Comparison of ENCODE assay signal across 22 cellular contexts in the genomic region with DNA sequence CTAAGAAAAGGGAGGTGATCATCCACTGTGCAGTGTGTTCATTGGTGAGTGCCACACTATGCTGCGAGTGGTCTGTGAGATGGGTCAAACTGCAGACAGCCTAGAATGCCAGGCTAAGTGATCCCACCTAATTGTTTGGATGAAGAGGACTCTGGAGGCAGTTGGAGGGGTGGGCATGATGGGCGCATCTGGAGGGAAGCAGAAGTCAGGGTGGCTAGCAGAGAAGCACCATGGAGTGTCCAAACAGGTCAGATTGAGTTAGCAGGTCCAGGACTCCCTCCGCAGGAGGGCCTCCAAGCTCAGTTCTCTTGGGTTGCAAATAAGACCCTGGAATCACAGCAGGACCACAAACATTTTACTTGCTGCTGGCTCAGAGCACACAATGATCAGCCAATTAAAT. TPM values are rescaled to one million over a fixed set of nuclear protein-coding genes. Genes with fewer than 3 reads are reported as not detected.
A peak's percentile ranks its signal among the peaks of the same experiment; 100 is the strongest.
DNase-seq lines count a peak whose midpoint lies in the region; ATAC-seq, FAIRE-seq and TF ChIP-seq lines count a peak whose summit lies in the region.
"Had no signal": no experiment of that assay in that cellular context is flagged by ENCODE, and none has a peak within 500 bp of the region (broad histone marks: within the 10 kb centered on the region; RNA-seq: fewer than 3 reads in every experiment).

No MANE protein-coding gene starts in this region.

- no peak overlapping the region for H2AFZ ChIP-seq in H9 (ENCODE audit: low read length)
- H2AFZ ChIP-seq in H1 (ENCODE audit: low read length), result no peak overlapping the region

- H2AK5ac ChIP-seq in H9 (ENCODE audit: insufficient read length, low read length) (no peak overlapping the region), H1 (ENCODE audit: low read depth, low read length) (no peak overlapping the region; the same call in 1 of the 2 replicates)

- no peak for ATAC-seq in gastrocnemius medialis
- ATAC-seq in activated CD8-positive, alpha-beta T cell treated with anti-CD3 and anti-CD28 coated beads, Interleukin-2, amount 10 ng/mL, durations not matched to agents 7 days and 5 days, result no peak
- ATAC-seq: CD8-positive, alpha-beta T cell had no signal

- H3K27ac ChIP-seq in H9 (ENCODE audit: insufficient read length, low read depth, low read length) (no peak overlapping the region), H1 (ENCODE audit: low read depth, low read length) (no peak overlapping the region), gastrocnemius medialis (peak overlapping the region in 3 of 4 donors; percentile 86 to 89 (median 88))
- H3K27ac ChIP-seq: 22Rv1, SJCRH30 had no signal

- H3K4me3 Mint-ChIP-seq in H9, result no peak overlapping the region; a peak in 1 of 5 replicates
- no peak overlapping the region for H3K4me3 Mint-ChIP-seq in activated CD8-positive, alpha-beta T cell treated with anti-CD3 and anti-CD28 coated beads, Interleukin-2, amount 10 ng/mL, durations not matched to agents 7 days and 5 days
- H3K4me3 Mint-ChIP-seq in T-helper 2 cell treated with Interferon-gamma antibody and Interleukin-4, amounts not matched to agents 5 μg/mL and 100 μg/mL, for 36 hours, result no peak overlapping the region
- H3K4me3 Mint-ChIP-seq: CD8-positive, alpha-beta T cell had no signal

- H4K20me1 ChIP-seq in H9 (ENCODE audit: control insufficient read depth, insufficient read depth, insufficient read length), result no peaks in the 10 kb centered on the region
- no peaks in the 10 kb centered on the region for H4K20me1 ChIP-seq in H1 (replicated peaks in 1 of 2; ENCODE audit: control insufficient read depth in 1 of 2, insufficient read depth in 2 of 2, low read length in 2 of 2)

- H4K91ac ChIP-seq in H9 (ENCODE audit: insufficient read length, low read depth, low read length) (no peak overlapping the region), H1 (replicated peaks; ENCODE audit: insufficient read length, low read length) (no peak overlapping the region)

- H2BK12ac ChIP-seq in H9 (ENCODE audit: insufficient read length, low read depth, low read length), result no peak overlapping the region
- H2BK12ac ChIP-seq in H1 (ENCODE audit: low read depth, low read length), result no peak overlapping the region

- TF ChIP-seq CTCF in H9 (conservative IDR thresholded peaks at IDR 0.05) (no peak), H1 (IDR thresholded peaks at IDR 0.05; ENCODE audit: control extremely low read depth in 1 of 3, insufficient read depth in 1 of 3, low read depth in 1 of 3, low read length in 3 of 3) (no peak), gastrocnemius medialis (IDR thresholded peaks at IDR 0.05 in 4 of 5, conservative IDR thresholded peaks at IDR 0.05 in 1 of 5) (no peak)

- no peak for TF ChIP-seq RAD21 in H1 (IDR thresholded peaks at IDR 0.05 in 1 of 2, conservative IDR thresholded peaks at IDR 0.05 in 1 of 2; ENCODE audit: low read depth in 2 of 2, low read length in 2 of 2)

- WGBS in H9 (ENCODE audit: extremely low coverage, insufficient read length, low lambda C conversion rate), result no CpG with 5 or more reads among the region's 3 CpGs
- WGBS in H1 (ENCODE audit: extremely low coverage in 1 of 2, insufficient coverage in 1 of 2, insufficient read length in 1 of 2, insufficient replicate concordance in 2 of 2, low coverage in 1 of 2, low lambda C conversion rate in 2 of 2, missing lambda C conversion rate in 1 of 2), 2 experiments, result 80% methylated on average over 3 of the region's 3 CpGs; no CpG with 5 or more reads in 1 of the 2 experiments

- FAIRE-seq in H1 (lab: Jason Lieb, UNC), result no peak
- FAIRE-seq: GM12891 had no signal

- CTCF ChIA-PET in H1 (lab: Charles Lee; ENCODE audit: partially characterized antibody), result interaction anchor here (1.2 to 1.3 kb wide), 2 partner anchors 177 to 228 kb away, joined by 3 to 4 read pairs; partner anchors contain the start of gene RALGPS1
- CTCF ChIA-PET in activated CD8-positive, alpha-beta T cell treated with anti-CD3 and anti-CD28 coated beads, Interleukin-2, amount 10 ng/mL, durations not matched to agents 7 days and 5 days (lab: Charles Lee), result interaction anchor here (0.7 kb wide), 1 partner anchor 20 kb away, joined by 3 read pairs; no protein-coding TSS in a partner anchor

- POLR2A ChIA-PET in H1 (lab: Charles Lee; ENCODE audit: partially characterized antibody), result no interaction called here
- POLR2A ChIA-PET in activated CD8-positive, alpha-beta T cell treated with anti-CD3 and anti-CD28 coated beads, Interleukin-2, amount 10 ng/mL, durations not matched to agents 7 days and 5 days (lab: Charles Lee), result no interaction called here

- H3K36me3 ChIP-seq in H1 (ENCODE audit: control insufficient read depth in 2 of 4, insufficient read depth in 4 of 4, low read length in 3 of 4) (no peaks in the 10 kb centered on the region), gastrocnemius medialis (no peaks in the 10 kb centered on the region)
- H3K36me3 ChIP-seq: SJCRH30 had no signal

- H3K4me1 ChIP-seq in H9 (ENCODE audit: insufficient read depth, low read length), result peaks cover 2% of the 10 kb centered on the region; the same call in 1 of the 2 replicates
- peaks cover 0 to 8% (median 6%) of the 10 kb centered on the region in 4 experiments; a peak in 5 of 7 replicates for H3K4me1 ChIP-seq in H1 (replicated peaks in 1 of 4; ENCODE audit: control insufficient read depth in 3 of 4, insufficient read depth in 4 of 4, low read length in 3 of 4)
- H3K4me1 ChIP-seq in gastrocnemius medialis, result peaks cover 43 to 54% of the 10 kb centered on the region in 2 donors

- no peaks in the 10 kb centered on the region for H3K23me2 ChIP-seq in H9 (ENCODE audit: insufficient read length, low read depth, low read length, poor library complexity, severe bottlenecking)
- no peaks in the 10 kb centered on the region for H3K23me2 ChIP-seq in H1 (ENCODE audit: low read depth, low read length)

- H3K9ac ChIP-seq in H9 (ENCODE audit: extremely low read depth, insufficient read length, low read length) (no peak overlapping the region), H1 (replicated peaks in 1 of 4; ENCODE audit: extremely low read depth in 1 of 4, low read depth in 3 of 4, low read length in 3 of 4) (no peak overlapping the region)

- H4K5ac ChIP-seq in H9 (ENCODE audit: insufficient read length, low read depth, low read length) (no peak overlapping the region), H1 (ENCODE audit: insufficient read length, low read depth, low read length) (no peak overlapping the region)

- H3K4me2 ChIP-seq in H9 (ENCODE audit: insufficient read depth, insufficient read length, low read length), result no peak overlapping the region
- H3K4me2 ChIP-seq in H1 (ENCODE audit: insufficient read depth in 1 of 2, low read depth in 2 of 2, low read length in 2 of 2), result peak overlapping the region; percentile 29 to 40; a peak in 3 of 4 replicates

- H3K4me1 Mint-ChIP-seq in H9, result peaks cover 15 to 21% of the 10 kb centered on the region in 2 experiments
- H3K4me1 Mint-ChIP-seq in activated CD8-positive, alpha-beta T cell treated with anti-CD3 and anti-CD28 coated beads, Interleukin-2, amount 10 ng/mL, durations not matched to agents 7 days and 5 days (ENCODE audit: low read depth), result no peaks in the 10 kb centered on the region
- H3K4me1 Mint-ChIP-seq in T-helper 2 cell treated with Interferon-gamma antibody and Interleukin-4, amounts not matched to agents 5 μg/mL and 100 μg/mL, for 36 hours (ENCODE audit: low read depth), result no peaks in the 10 kb centered on the region

- H3K56ac ChIP-seq in H9 (ENCODE audit: insufficient read length, low read depth, low read length) (no peak overlapping the region), H1 (replicated peaks; ENCODE audit: insufficient read length, low read depth, low read length) (no peak overlapping the region)

- H3K9me3 ChIP-seq in H9 (ENCODE audit: control insufficient read depth, low read depth, low read length), result no peaks in the 10 kb centered on the region
- H3K9me3 ChIP-seq in H1 (ENCODE audit: insufficient read depth in 2 of 2, low read depth in 1 of 2, low read length in 1 of 2), result no peaks in the 10 kb centered on the region
- H3K9me3 ChIP-seq in gastrocnemius medialis, result no peaks in the 10 kb centered on the region
- H3K9me3 ChIP-seq: SJCRH30 had no signal

- H3K23ac ChIP-seq in H9 (ENCODE audit: insufficient read length, low read depth, low read length) (no peak overlapping the region), H1 (ENCODE audit: insufficient read length) (no peak overlapping the region)

- in situ Hi-C loops in gastrocnemius medialis (cut with MboI; ENCODE audit: low sequenced_read_pairs in 4 of 4), result no loop called here

- DNase-seq in NCI-H146 (lab: John Stamatoyannopoulos, UW) (peak; percentile 29), NCI-H146 treated with DMSO at 0.1 percent for 48 hours (lab: John Stamatoyannopoulos, UW; ENCODE audit: unreplicated experiment) (no peak), H9 (peak; percentile 22), H1 (ENCODE audit: low read depth in 1 of 2, low spot score in 2 of 2) (peak in 1 of 2 experiments; percentile 43), gastrocnemius medialis (no peak), Ammon's horn (ENCODE audit: low spot score) (no peak)
- DNase-seq in activated CD8-positive, alpha-beta T cell treated with anti-CD3 and anti-CD28 coated beads, Interleukin-2, amount 10 ng/mL, durations not matched to agents 7 days and 5 days, result no peak
- no peak for DNase-seq in T-helper 2 cell treated with Interferon-gamma antibody and Interleukin-4, amounts not matched to agents 5 μg/mL and 100 μg/mL, for 36 hours (ENCODE audit: low spot score)
- DNase-seq: ACHN, C1 segment of cervical spinal cord, Calu3, DMS153, GOT3, Karpas-422, NCI-H187, NCI-H774, OCI-M1, SJCRH30 had no signal

- H3K14ac ChIP-seq in H9 (ENCODE audit: insufficient read depth, low read length) (no peak overlapping the region), H1 (ENCODE audit: insufficient read length) (no peak overlapping the region)

- H3K4ac ChIP-seq in H9 (ENCODE audit: low read depth, low read length) (no peak overlapping the region), H1 (replicated peaks; ENCODE audit: insufficient read length, low read depth, low read length) (no peak overlapping the region)

- H2BK120ac ChIP-seq in H9 (ENCODE audit: low read depth, low read length, poor library complexity, severe bottlenecking) (no peak overlapping the region), H1 (replicated peaks; ENCODE audit: low read depth, low read length) (no peak overlapping the region)

- TF ChIP-seq EP300 in H1 (IDR thresholded peaks at IDR 0.05; ENCODE audit: borderline replicate concordance in 1 of 2, low read depth in 2 of 2, low read length in 2 of 2), result no peak

- H4K8ac ChIP-seq in H9 (replicated peaks; ENCODE audit: insufficient read length, low read depth, low read length) (no peak overlapping the region), H1 (ENCODE audit: extremely low read depth, insufficient read depth, low read length) (no peak overlapping the region)

- no peak overlapping the region for H3K4me3 ChIP-seq in H1 (ENCODE audit: extremely low read depth in 1 of 4, insufficient read depth in 2 of 4, low read depth in 3 of 4, low read length in 4 of 4)
- no peak overlapping the region for H3K4me3 ChIP-seq in gastrocnemius medialis
- H3K4me3 ChIP-seq: SJCRH30 had no signal

- H2BK15ac ChIP-seq in H9 (ENCODE audit: low read depth, low read length) (no peak overlapping the region), H1 (ENCODE audit: low read length) (0 out of 2 replicates have a peak overlapping the region, but pooled peaks have one; percentile 65)

- intact Hi-C loops in gastrocnemius medialis (cut with DNase I; ENCODE audit: low total_unique reads), result no loop called here

- peak overlapping the region in 2 of 3 experiments; percentile 11 to 13; a peak in 2 of 7 replicates for H3K27ac Mint-ChIP-seq in H9
- no peak overlapping the region for H3K27ac Mint-ChIP-seq in activated CD8-positive, alpha-beta T cell treated with anti-CD3 and anti-CD28 coated beads, Interleukin-2, amount 10 ng/mL, durations not matched to agents 7 days and 5 days
- H3K27ac Mint-ChIP-seq in T-helper 2 cell treated with Interferon-gamma antibody and Interleukin-4, amounts not matched to agents 5 μg/mL and 100 μg/mL, for 36 hours, result no peak overlapping the region
- H3K27ac Mint-ChIP-seq: CD8-positive, alpha-beta T cell had no signal

- H3T11ph ChIP-seq in H9 (ENCODE audit: low read length), result no peak overlapping the region

- no peak overlapping the region for H2BK5ac ChIP-seq in H9 (ENCODE audit: insufficient read length, low read length)
- no peak overlapping the region for H2BK5ac ChIP-seq in H1 (ENCODE audit: low read depth, low read length)

- no peaks in the 10 kb centered on the region for H3K79me2 ChIP-seq in H9 (ENCODE audit: insufficient read depth, low read length)
- no peaks in the 10 kb centered on the region for H3K79me2 ChIP-seq in H1 (ENCODE audit: control insufficient read depth in 1 of 2, insufficient read depth in 2 of 2, low read length in 2 of 2)

- H3K79me1 ChIP-seq in H9 (ENCODE audit: insufficient read depth, low read depth, low read length, poor library complexity, severe bottlenecking), result no peaks in the 10 kb centered on the region
- H3K79me1 ChIP-seq in H1 (ENCODE audit: low read depth, low read length), result no peaks in the 10 kb centered on the region

- H3K27me3 ChIP-seq in H9 (ENCODE audit: insufficient read depth, low read length) (no peaks in the 10 kb centered on the region), H1 (replicated peaks in 1 of 4; ENCODE audit: control insufficient read depth in 3 of 4, extremely low read depth in 1 of 4, insufficient read depth in 3 of 4, low read length in 3 of 4) (no peaks in the 10 kb centered on the region), gastrocnemius medialis (no peaks in the 10 kb centered on the region)
- H3K27me3 ChIP-seq: SJCRH30 had no signal

- no peaks in the 10 kb centered on the region for H3K9me3 Mint-ChIP-seq in H9
- no peaks in the 10 kb centered on the region for H3K9me3 Mint-ChIP-seq in activated CD8-positive, alpha-beta T cell treated with anti-CD3 and anti-CD28 coated beads, Interleukin-2, amount 10 ng/mL, durations not matched to agents 7 days and 5 days (ENCODE audit: insufficient read depth)
- H3K9me3 Mint-ChIP-seq in T-helper 2 cell treated with Interferon-gamma antibody and Interleukin-4, amounts not matched to agents 5 μg/mL and 100 μg/mL, for 36 hours, result no peaks in the 10 kb centered on the region

- H3K18ac ChIP-seq in H9 (ENCODE audit: insufficient read length, low read depth, low read length), result no peak overlapping the region
- H3K18ac ChIP-seq in H1 (ENCODE audit: extremely low read depth, low read length), result no peak overlapping the region; the same call in 1 of the 2 replicates

- H3K36me3 Mint-ChIP-seq in H9 (ENCODE audit: insufficient read depth in 1 of 3, low read depth in 3 of 3), result no peaks in the 10 kb centered on the region; a peak in 1 of 7 replicates
- no peaks in the 10 kb centered on the region for H3K36me3 Mint-ChIP-seq in activated CD8-positive, alpha-beta T cell treated with anti-CD3 and anti-CD28 coated beads, Interleukin-2, amount 10 ng/mL, durations not matched to agents 7 days and 5 days (ENCODE audit: low read depth)
- H3K36me3 Mint-ChIP-seq in T-helper 2 cell treated with Interferon-gamma antibody and Interleukin-4, amounts not matched to agents 5 μg/mL and 100 μg/mL, for 36 hours (ENCODE audit: low read depth), result no peaks in the 10 kb centered on the region
- H3K36me3 Mint-ChIP-seq: CD8-positive, alpha-beta T cell had no signal

- H2BK20ac ChIP-seq in H9 (ENCODE audit: low read depth, low read length, poor library complexity, severe bottlenecking) (no peak overlapping the region), H1 (ENCODE audit: low read length) (no peak overlapping the region)

- no peaks in the 10 kb centered on the region; the same call in 1 of the 2 replicates for H3K27me3 Mint-ChIP-seq in H9 (ENCODE audit: low read depth)
- H3K27me3 Mint-ChIP-seq in activated CD8-positive, alpha-beta T cell treated with anti-CD3 and anti-CD28 coated beads, Interleukin-2, amount 10 ng/mL, durations not matched to agents 7 days and 5 days (ENCODE audit: low read depth), result peaks cover 8% of the 10 kb centered on the region
- H3K27me3 Mint-ChIP-seq in T-helper 2 cell treated with Interferon-gamma antibody and Interleukin-4, amounts not matched to agents 5 μg/mL and 100 μg/mL, for 36 hours (ENCODE audit: low read depth), result peaks cover 29% of the 10 kb centered on the region

- TF ChIP-seq POLR2A in H1 (IDR thresholded peaks at IDR 0.05; ENCODE audit: control extremely low read depth in 1 of 2, low read depth in 2 of 2, low read length in 2 of 2) (no peak), gastrocnemius medialis (IDR thresholded peaks at IDR 0.05) (no peak)

RNA-seq across cellular contexts. Expression of gene ANGPTL2, which starts 19.9 kb away (rescaled TPM):
- total RNA-seq in H9 (2021) (4.8 and 5.1 TPM in 2 replicates), gastrocnemius medialis (10 to 100 TPM in 3 of 4 donors, 1 to 10 TPM in 1; 9.1 to 48.3 (median 12.1) TPM)
- 10.6 and 10.7 TPM in 2 replicates for total RNA-seq in H1 (2021; fragmentation: NEBNext Ultra II Directional; extraction: Animal tissue kit (Norgen Biotek cat#: 25700))
- polyA plus RNA-seq in H1 (2011; rRNA removed), result 5.9 and 9.0 TPM in 2 replicates
- 6.6 TPM for polyA plus RNA-seq in H1 (2011; cell fraction: cytosol; rRNA removed)
- 9.4 TPM for polyA plus RNA-seq in H1 (2011; cell fraction: nucleus; rRNA removed)
- 8.3 to 10.8 TPM (median 9.8 TPM) in 4 replicates for polyA plus RNA-seq in H1 (2012, experiment 1 of 2)
- 8.0 TPM for polyA plus RNA-seq in H1 (2012, experiment 2 of 2)
- 13.4 TPM for polyA plus RNA-seq in H1 (2013, experiment 1 of 2)
- polyA plus RNA-seq in H1 (2013, experiment 2 of 2), result 17.1 TPM
- polyA minus RNA-seq in H1 (2011; rRNA and poly(A)+ RNA removed), result 6.5 and 10.3 TPM in 2 replicates
- 10.8 TPM for polyA minus RNA-seq in H1 (2011; cell fraction: cytosol; rRNA and poly(A)+ RNA removed)
- 3.5 TPM for polyA minus RNA-seq in H1 (2011; cell fraction: nucleus; rRNA and poly(A)+ RNA removed)
- not detected for total RNA-seq in activated CD8-positive, alpha-beta T cell treated with anti-CD3 and anti-CD28 coated beads, Interleukin-2, amount 10 ng/mL, durations not matched to agents 7 days and 5 days
- total RNA-seq: Calu3; CD8-positive, alpha-beta T cell; MCF 10A had no signal

Comparison
In these comparisons a context has a peak if more than half of its experiments do, and no peak if none do; other contexts are left out.
1. DNase-seq: peak in NCI-H146 (single experiment) and H9 (single experiment); none in NCI-H146 treated with DMSO at 0.1 percent for 48 hours (single experiment), gastrocnemius medialis (0 of 2), activated CD8-positive, alpha-beta T cell treated with anti-CD3 and anti-CD28 coated beads, Interleukin-2, amount 10 ng/mL, durations not matched to agents 7 days and 5 days (single experiment), T-helper 2 cell treated with Interferon-gamma antibody and Interleukin-4, amounts not matched to agents 5 μg/mL and 100 μg/mL, for 36 hours (single experiment) and Ammon's horn (single experiment).
2. H3K27ac ChIP-seq: peak in gastrocnemius medialis (3 of 4); none in H9 (single experiment) and H1 (single experiment).
3. H3K27ac Mint-ChIP-seq: peak in H9 (2 of 3); none in activated CD8-positive, alpha-beta T cell treated with anti-CD3 and anti-CD28 coated beads, Interleukin-2, amount 10 ng/mL, durations not matched to agents 7 days and 5 days (single experiment) and T-helper 2 cell treated with Interferon-gamma antibody and Interleukin-4, amounts not matched to agents 5 μg/mL and 100 μg/mL, for 36 hours (single experiment).